In the genomic region with DNA sequence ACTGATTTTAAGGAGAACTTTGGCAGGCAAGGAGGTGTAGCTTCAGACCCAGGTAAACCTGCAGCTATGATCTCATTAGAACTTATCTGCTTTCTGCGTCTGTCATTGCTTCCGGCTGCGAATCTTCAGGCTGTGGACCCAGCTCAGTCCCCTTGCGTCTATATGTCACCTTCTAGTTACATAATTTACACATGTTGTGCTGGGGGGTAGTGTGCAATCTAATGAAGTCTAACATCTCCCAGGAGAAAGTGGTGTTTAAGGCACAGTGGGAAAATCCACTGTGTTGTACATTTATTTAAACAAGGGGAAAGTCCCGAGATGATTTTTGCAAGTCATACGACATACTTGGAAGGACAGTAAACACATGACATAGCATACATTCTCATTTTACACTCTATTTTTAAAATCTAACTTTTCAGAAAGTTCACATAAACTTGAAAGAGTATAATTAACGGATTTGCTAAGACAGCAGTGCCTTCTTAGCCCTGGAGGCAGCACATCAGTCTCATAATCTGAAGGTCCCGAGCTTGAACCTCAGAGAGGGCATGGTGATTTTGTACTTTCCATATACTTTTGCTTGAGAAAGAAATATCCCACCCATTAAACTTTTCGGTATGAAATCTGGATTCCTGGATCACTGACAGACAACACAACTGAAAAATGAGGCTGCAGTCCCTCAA, we compare ENCODE assay signal across 18 cellular contexts. TPM values are rescaled to one million over a fixed set of nuclear protein-coding genes. Genes with fewer than 3 reads are reported as not detected.
A peak's percentile ranks its signal among the peaks of the same experiment; 100 is the strongest.
DNase-seq lines count a peak whose midpoint lies in the region; ATAC-seq, FAIRE-seq and TF ChIP-seq lines count a peak whose summit lies in the region.
"Had no signal": no experiment of that assay in that cellular context is flagged by ENCODE, and none has a peak within 500 bp of the region (broad histone marks: within the 10 kb centered on the region; RNA-seq: fewer than 3 reads in every experiment).

No MANE protein-coding gene starts in this region.

- peak; percentile 91 for ATAC-seq in K562

- no peaks in the 10 kb centered on the region for H3K4me1 Mint-ChIP-seq in CD8-positive, alpha-beta memory T cell

- peak overlapping the region; percentile 22 for H3K27ac ChIP-seq in CD8-positive, alpha-beta memory T cell (ENCODE audit: low read depth, low read length)
- H3K27ac ChIP-seq in GM23248 (no peak overlapping the region), K562 (ENCODE audit: extremely low read depth, low read depth, low read length) (peak overlapping the region; percentile 46)
- H3K27ac ChIP-seq: BLaER1 had no signal

- H3K4me1 ChIP-seq in CD8-positive, alpha-beta memory T cell (ENCODE audit: insufficient read depth, low read length), result no peaks in the 10 kb centered on the region
- no peaks in the 10 kb centered on the region for H3K4me1 ChIP-seq in GM23248 (ENCODE audit: insufficient read depth)
- H3K4me1 ChIP-seq in K562 (replicated peaks in 1 of 2; ENCODE audit: control insufficient read depth in 2 of 2, insufficient read depth in 2 of 2, low read length in 2 of 2), result peaks cover 4 to 18% of the 10 kb centered on the region in 2 experiments; a peak in 3 of 5 replicates
- H3K4me1 ChIP-seq: BLaER1 had no signal

- peak; percentile 76 for TF ChIP-seq EP300 in K562 (IDR thresholded peaks at IDR 0.05; ENCODE audit: low read length)

- H3K4me3 ChIP-seq in CD8-positive, alpha-beta memory T cell (ENCODE audit: low read length), result no peak overlapping the region
- H3K4me3 ChIP-seq in GM23248 (no peak overlapping the region), K562 (0 out of 2 replicates have a peak overlapping the region, but pooled peaks have one; percentile 3)
- H3K4me3 ChIP-seq: BLaER1 had no signal

- intact Hi-C loops in K562 (cut with micrococcal nuclease) (no loop called here), posterior vena cava (cut with DNase I) (no loop called here)

- H3K9me3 ChIP-seq in CD8-positive, alpha-beta memory T cell (ENCODE audit: low read length), result no peaks in the 10 kb centered on the region
- H3K9me3 ChIP-seq in GM23248 (ENCODE audit: low read depth), result no peaks in the 10 kb centered on the region
- H3K9me3 ChIP-seq in K562 (replicated peaks; ENCODE audit: control insufficient read depth, insufficient read depth, low read depth, low read length), result no peaks in the 10 kb centered on the region
- H3K9me3 ChIP-seq: BLaER1 had no signal

- POLR2A ChIA-PET in CD8-positive, alpha-beta memory T cell (lab: Charles Lee), result no interaction called here
- POLR2A ChIA-PET in K562 (lab: Yijun Ruan, JAX), result interaction anchor here (0.6 to 2.8 kb wide), 7 partner anchors 8 to 811 kb away, joined by 3 to 44 read pairs (median 3); a partner anchor contains a TSS

- H3K36me3 Mint-ChIP-seq in CD8-positive, alpha-beta memory T cell, result peaks cover 0 to 3% (median 0%) of the 10 kb centered on the region in 3 donors

- no peaks in the 10 kb centered on the region for H3F3A ChIP-seq in GM23248 (ENCODE audit: insufficient read depth)

- H3K4me2 ChIP-seq in GM23248 (ENCODE audit: unreplicated experiment) (no peak overlapping the region), K562 (ENCODE audit: insufficient read depth, low read length) (peak overlapping the region; percentile 67)
- H3K4me2 ChIP-seq: BLaER1 had no signal

- TF ChIP-seq POLR2A in K562 (conservative IDR thresholded peaks at IDR 0.05), result no peak

- CTCF ChIA-PET in CD8-positive, alpha-beta memory T cell (lab: Charles Lee), result no interaction called here
- CTCF ChIA-PET in K562 (lab: Yijun Ruan, JAX; ENCODE audit: low intra/inter-chr PET ratio), result no interaction called here

- no TSS peak for BruUV-seq in K562 (replicated peaks; lab: Mats Ljungman, UMichigan)

- H2AFZ ChIP-seq in GM23248 (peak overlapping the region; percentile 18; the same call in 1 of the 2 replicates), K562 (ENCODE audit: low read depth, low read length) (peak overlapping the region; percentile 80)

- WGBS in GM23248 (ENCODE audit: low coverage in 1 of 2, low lambda C conversion rate in 2 of 2, missing lambda C conversion rate in 2 of 2), 2 experiments, result 48 to 51% methylated on average over 9 of the region's 9 CpGs
- WGBS in K562 (ENCODE audit: insufficient coverage, low coverage, missing lambda C conversion rate), result 3% methylated on average over 9 of the region's 9 CpGs

- H3K27me3 Mint-ChIP-seq in CD8-positive, alpha-beta memory T cell, result peaks cover 32 to 71% of the 10 kb centered on the region in 2 donors

- TF ChIP-seq CTCF in K562 (IDR thresholded peaks at IDR 0.05 in 2 of 3, conservative IDR thresholded peaks at IDR 0.05 in 1 of 3; ENCODE audit: insufficient read depth in 2 of 3, low read depth in 1 of 3, low read length in 3 of 3), result no peak

- H3K9me2 ChIP-seq in GM23248 (ENCODE audit: insufficient read depth), result no peaks in the 10 kb centered on the region

- H3K9me3 Mint-ChIP-seq in CD8-positive, alpha-beta memory T cell, result no peaks in the 10 kb centered on the region

- H3K9ac ChIP-seq in GM23248 (no peak overlapping the region), K562 (ENCODE audit: insufficient read depth in 1 of 2, low read depth in 2 of 2, low read length in 2 of 2) (peak overlapping the region; percentile 56 to 72; a peak in 3 of 4 replicates)
- H3K9ac ChIP-seq: BLaER1 had no signal

- no peaks in the 10 kb centered on the region for H3K27me3 ChIP-seq in CD8-positive, alpha-beta memory T cell (ENCODE audit: insufficient read depth, low read length, poor library complexity, severe bottlenecking)
- H3K27me3 ChIP-seq in GM23248 (replicated peaks; ENCODE audit: insufficient read depth), result peaks cover 55% of the 10 kb centered on the region
- no peaks in the 10 kb centered on the region for H3K27me3 ChIP-seq in K562 (ENCODE audit: control insufficient read depth in 2 of 2, insufficient read depth in 2 of 2, low read length in 2 of 2)
- H3K27me3 ChIP-seq: BLaER1 had no signal

- no peak overlapping the region for H3K27ac Mint-ChIP-seq in CD8-positive, alpha-beta memory T cell
- H3K27ac Mint-ChIP-seq: H9 had no signal

- H3K9me1 ChIP-seq in K562 (ENCODE audit: control insufficient read depth, insufficient read depth, low read length), result no peaks in the 10 kb centered on the region

- H3K79me2 ChIP-seq in GM23248 (ENCODE audit: insufficient read depth) (no peaks in the 10 kb centered on the region), K562 (ENCODE audit: control insufficient read depth, insufficient read depth, low read length) (no peaks in the 10 kb centered on the region)

- DNase-seq in CD8-positive, alpha-beta memory T cell, result no peak
- DNase-seq in GM23248, result no peak
- peak; percentile 26 for DNase-seq in NCI-H748 (lab: John Stamatoyannopoulos, UW; ENCODE audit: unreplicated experiment)
- DNase-seq in K562 (ENCODE audit: extremely low read depth in 1 of 4, low spot score in 3 of 4), result peak; percentile 62 to 80 (median 71)
- DNase-seq in AG08395 (ENCODE audit: low spot score), result no peak
- no peak for DNase-seq in posterior vena cava (ENCODE audit: low spot score)
- DNase-seq: AML-193; CD4-positive, CD25-positive, alpha-beta regulatory T cell; DMS79 treated with DMSO at 0.1 percent for 48 hours; EL; GOT3; H9; KBM-7 had no signal

- H4K20me1 ChIP-seq in GM23248 (ENCODE audit: insufficient read depth) (no peaks in the 10 kb centered on the region), K562 (replicated peaks; ENCODE audit: control insufficient read depth, insufficient read depth, low read length) (no peaks in the 10 kb centered on the region)
- H4K20me1 ChIP-seq: BLaER1 had no signal

- H3K36me3 ChIP-seq in CD8-positive, alpha-beta memory T cell (ENCODE audit: insufficient read depth, low read length), result no peaks in the 10 kb centered on the region
- H3K36me3 ChIP-seq in GM23248 (ENCODE audit: low read depth) (no peaks in the 10 kb centered on the region), K562 (ENCODE audit: control insufficient read depth, insufficient read depth, low read length) (no peaks in the 10 kb centered on the region)
- H3K36me3 ChIP-seq: BLaER1 had no signal

- H3K4me3 Mint-ChIP-seq in CD8-positive, alpha-beta memory T cell, result no peak overlapping the region
- H3K4me3 Mint-ChIP-seq: CD4-positive, CD25-positive, alpha-beta regulatory T cell; H9 had no signal

- TF ChIP-seq RAD21 in K562 (CRISPR knock-in tag; conservative IDR thresholded peaks at IDR 0.05 in 1 of 2, IDR thresholded peaks at IDR 0.05 in 1 of 2), result no peak

- FAIRE-seq in K562 (lab: Jason Lieb, UNC), result peak; percentile 84
- FAIRE-seq: G401.6, GM12891, HTR-8/SVneo had no signal

- in situ Hi-C loops in GM23248 (cut with MboI) (no loop called here), K562 (cut with MboI) (no loop called here)

RNA-seq across cellular contexts. Expression of a gene that starts 35.2 kb away (rescaled TPM):
- not detected for total RNA-seq in CD8-positive, alpha-beta memory T cell
- polyA plus RNA-seq in CD8-positive, alpha-beta memory T cell, result not detected
- not detected in 2 replicates for total RNA-seq in GM23248 (2014; rRNA removed; shearing (Covaris generic))
- polyA plus RNA-seq in GM23248 (2016; fragmentation: Nextera tagmentation; extraction: Ambion mirVana) (not detected in 2 replicates), K562 (2011; rRNA removed) (not detected in 2 replicates), K562 (2014; fragmentation: Illumina TruSeq; extraction: Trizol) (not detected in 2 replicates), K562 (2014; fragmentation: Nextera tagmentation; extraction: Ambion mirVana) (not detected), K562 (2014; rRNA removed) (not detected in 2 replicates)
- total RNA-seq in K562 (2011; cell fraction: chromatin; rRNA removed; ENCODE audit: low replicate concordance), result not detected in 2 replicates
- total RNA-seq in K562 (2011; cell fraction: nucleolus; rRNA removed), result not detected in 2 replicates
- not detected in 2 replicates for total RNA-seq in K562 (2011; cell fraction: nucleoplasm; rRNA removed)
- total RNA-seq in K562 (2014; rRNA removed) (not detected in 2 replicates), K562 (2014; rRNA removed; fragmentation: Illumina TruSeq; extraction: Trizol) (not detected in 2 replicates), K562 (2015; rRNA removed; fragmentation: Illumina TruSeq; extraction: Trizol) (not detected in 2 replicates), K562 (2021) (not detected in 2 replicates), posterior vena cava (not detected)
- not detected in 2 replicates for polyA plus RNA-seq in K562 (2011; cell fraction: cytosol; rRNA removed)
- polyA plus RNA-seq in K562 (2011; cell fraction: nucleus; rRNA removed), result not detected in 2 replicates
- not detected in 2 replicates for polyA plus RNA-seq in K562 (2012)
- polyA minus RNA-seq in K562 (2011; rRNA and poly(A)+ RNA removed), result not detected in 2 replicates
- polyA minus RNA-seq in K562 (2011; cell fraction: cytosol; rRNA and poly(A)+ RNA removed), result not detected in 2 replicates
- not detected in 2 replicates for polyA minus RNA-seq in K562 (2011; cell fraction: nucleus; rRNA and poly(A)+ RNA removed)
- total RNA-seq: A673; CD4-positive, CD25-positive, alpha-beta regulatory T cell; H9 had no signal
- polyA plus RNA-seq: CD4-positive, CD25-positive, alpha-beta regulatory T cell had no signal

RNA-seq across cellular contexts. Expression of a gene that starts 37.1 kb away (rescaled TPM):
- total RNA-seq in CD8-positive, alpha-beta memory T cell, result 1 to 10 TPM in 1 of 2 experiments, under 1 TPM in 1; 0.63 to 1.3 TPM
- not detected for polyA plus RNA-seq in CD8-positive, alpha-beta memory T cell
- total RNA-seq in GM23248 (2014; rRNA removed; shearing (Covaris generic)), result 0.32 and 0.51 TPM in 2 replicates
- 0.13 and 0.84 TPM in 2 replicates for polyA plus RNA-seq in GM23248 (2016; fragmentation: Nextera tagmentation; extraction: Ambion mirVana)
- total RNA-seq in K562 (2011; cell fraction: chromatin; rRNA removed; ENCODE audit: low replicate concordance), result 0.90 and 1.3 TPM in 2 replicates
- total RNA-seq in K562 (2011; cell fraction: nucleolus; rRNA removed), result 0.17 and 0.66 TPM in 2 replicates
- 0.59 and 0.92 TPM in 2 replicates for total RNA-seq in K562 (2011; cell fraction: nucleoplasm; rRNA removed)
- total RNA-seq in K562 (2014; rRNA removed), result 0.05 and 0.16 TPM in 2 replicates
- total RNA-seq in K562 (2014; rRNA removed; fragmentation: Illumina TruSeq; extraction: Trizol), result 0.25 and 0.32 TPM in 2 replicates
- 0.29 and 0.30 TPM in 2 replicates for total RNA-seq in K562 (2015; rRNA removed; fragmentation: Illumina TruSeq; extraction: Trizol)
- 0.22 and 0.34 TPM in 2 replicates for total RNA-seq in K562 (2021)
- polyA plus RNA-seq in K562 (2011; rRNA removed), result 0.24 and 0.49 TPM in 2 replicates
- 0.21 TPM in 1 of 2 replicates, not detected in the other for polyA plus RNA-seq in K562 (2011; cell fraction: cytosol; rRNA removed)
- polyA plus RNA-seq in K562 (2011; cell fraction: nucleus; rRNA removed), result 0.36 and 0.72 TPM in 2 replicates
- polyA plus RNA-seq in K562 (2012), result 0.25 and 0.29 TPM in 2 replicates
- 0.18 and 0.19 TPM in 2 replicates for polyA plus RNA-seq in K562 (2014; fragmentation: Illumina TruSeq; extraction: Trizol)
- under 1 TPM in 1 of 2 experiments, not detected in 1; 0.08 TPM for polyA plus RNA-seq in K562 (2014; fragmentation: Nextera tagmentation; extraction: Ambion mirVana)
- 0.17 and 0.38 TPM in 2 replicates for polyA plus RNA-seq in K562 (2014; rRNA removed)
- 0.25 and 1.1 TPM in 2 replicates for polyA minus RNA-seq in K562 (2011; rRNA and poly(A)+ RNA removed)
- polyA minus RNA-seq in K562 (2011; cell fraction: cytosol; rRNA and poly(A)+ RNA removed), result not detected in 2 replicates
- polyA minus RNA-seq in K562 (2011; cell fraction: nucleus; rRNA and poly(A)+ RNA removed), result 0.40 and 1.4 TPM in 2 replicates
- total RNA-seq in posterior vena cava, result 1 to 10 TPM; 2.0 to 2.8 TPM

RNA-seq across cellular contexts. Expression of a gene that starts 45.3 kb away (rescaled TPM):
- total RNA-seq in CD8-positive, alpha-beta memory T cell, result not detected
- 0.84 TPM for polyA plus RNA-seq in CD8-positive, alpha-beta memory T cell
- total RNA-seq in GM23248 (2014; rRNA removed; shearing (Covaris generic)), result not detected in 2 replicates
- not detected in 2 replicates for polyA plus RNA-seq in GM23248 (2016; fragmentation: Nextera tagmentation; extraction: Ambion mirVana)
- not detected in 2 replicates for total RNA-seq in K562 (2011; cell fraction: chromatin; rRNA removed; ENCODE audit: low replicate concordance)
- total RNA-seq in K562 (2011; cell fraction: nucleolus; rRNA removed), result not detected in 2 replicates
- total RNA-seq in K562 (2011; cell fraction: nucleoplasm; rRNA removed), result 0.22 TPM in 1 of 2 replicates, not detected in the other
- total RNA-seq in K562 (2014; rRNA removed), result not detected in 2 replicates
- total RNA-seq in K562 (2014; rRNA removed; fragmentation: Illumina TruSeq; extraction: Trizol), result 0.18 TPM in 1 of 2 replicates, not detected in the other
- total RNA-seq in K562 (2015; rRNA removed; fragmentation: Illumina TruSeq; extraction: Trizol), result not detected in 2 replicates
- total RNA-seq in K562 (2021), result not detected in 2 replicates
- polyA plus RNA-seq in K562 (2011; rRNA removed), result not detected in 2 replicates
- not detected in 2 replicates for polyA plus RNA-seq in K562 (2011; cell fraction: cytosol; rRNA removed)
- polyA plus RNA-seq in K562 (2011; cell fraction: nucleus; rRNA removed), result not detected in 2 replicates
- 0.08 and 1.9 TPM in 2 replicates for polyA plus RNA-seq in K562 (2012)
- not detected in 2 replicates for polyA plus RNA-seq in K562 (2014; fragmentation: Illumina TruSeq; extraction: Trizol)
- polyA plus RNA-seq in K562 (2014; fragmentation: Nextera tagmentation; extraction: Ambion mirVana), result under 1 TPM in 1 of 2 experiments, not detected in 1; 0.15 TPM
- 0.07 TPM in 1 of 2 replicates, not detected in the other for polyA plus RNA-seq in K562 (2014; rRNA removed)
- 0.14 TPM in 1 of 2 replicates, not detected in the other for polyA minus RNA-seq in K562 (2011; rRNA and poly(A)+ RNA removed)
- polyA minus RNA-seq in K562 (2011; cell fraction: cytosol; rRNA and poly(A)+ RNA removed), result not detected in 2 replicates
- not detected in 2 replicates for polyA minus RNA-seq in K562 (2011; cell fraction: nucleus; rRNA and poly(A)+ RNA removed)
- not detected for total RNA-seq in posterior vena cava
- total RNA-seq: A673; CD4-positive, CD25-positive, alpha-beta regulatory T cell; H9 had no signal
- polyA plus RNA-seq: CD4-positive, CD25-positive, alpha-beta regulatory T cell had no signal

Comparison
In these comparisons a context has a peak if more than half of its experiments do, and no peak if none do; other contexts are left out.
1. DNase-seq: peak in NCI-H748 (single experiment) and K562 (4 of 4); none in CD8-positive, alpha-beta memory T cell (0 of 5), GM23248 (single experiment), AG08395 (single experiment) and posterior vena cava (single experiment).